Comparison of ENCODE assay signal across 1 cellular context in the genomic region with DNA sequence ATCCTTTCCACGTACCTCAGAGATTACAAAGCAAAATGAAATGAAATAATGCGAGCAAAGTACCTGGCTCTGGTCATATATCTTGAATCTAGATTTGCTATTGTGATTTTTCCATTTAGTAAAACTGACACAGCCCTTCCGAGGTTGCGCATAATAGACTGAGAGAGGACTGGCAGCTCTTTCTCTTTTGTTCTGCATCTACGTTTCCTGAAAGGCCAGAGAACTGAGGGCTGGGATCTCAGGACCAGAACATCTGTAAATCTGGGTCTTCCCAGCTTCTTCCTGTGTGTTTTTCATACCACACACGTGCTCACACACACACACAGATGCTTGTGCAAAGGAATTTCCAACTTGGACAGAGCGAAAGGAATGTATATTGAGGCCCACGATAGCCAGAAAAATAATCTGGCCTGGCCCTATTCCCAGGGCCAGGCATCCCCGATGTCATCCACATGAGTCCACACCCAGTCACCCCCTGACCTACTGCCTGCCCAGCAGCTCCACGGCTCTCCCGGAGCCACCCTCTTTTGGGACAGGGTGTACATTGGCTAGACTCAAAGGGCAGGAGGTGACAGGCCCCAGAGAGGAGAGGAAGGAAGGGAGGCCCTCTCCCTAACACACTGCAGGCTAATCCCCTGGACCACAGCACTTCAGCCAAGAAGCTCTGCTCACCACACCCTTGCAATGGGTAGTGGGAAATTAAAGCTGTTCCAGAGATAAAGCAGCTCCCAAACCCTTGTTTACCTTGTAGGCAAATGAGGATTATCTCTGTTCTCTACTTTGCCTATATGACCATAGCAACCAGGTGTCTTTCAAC.
TF ChIP-seq lines count a peak whose summit lies in the region.

No MANE protein-coding gene starts in this region.

TF ChIP-seq in SK-N-SH treated with all-trans-retinoic acid at 6 μM for 48 hours, 23 proteins besides CTCF, POLR2A, EP300 and RAD21 (continued from another document):
- TF ChIP-seq, protein P1, sequence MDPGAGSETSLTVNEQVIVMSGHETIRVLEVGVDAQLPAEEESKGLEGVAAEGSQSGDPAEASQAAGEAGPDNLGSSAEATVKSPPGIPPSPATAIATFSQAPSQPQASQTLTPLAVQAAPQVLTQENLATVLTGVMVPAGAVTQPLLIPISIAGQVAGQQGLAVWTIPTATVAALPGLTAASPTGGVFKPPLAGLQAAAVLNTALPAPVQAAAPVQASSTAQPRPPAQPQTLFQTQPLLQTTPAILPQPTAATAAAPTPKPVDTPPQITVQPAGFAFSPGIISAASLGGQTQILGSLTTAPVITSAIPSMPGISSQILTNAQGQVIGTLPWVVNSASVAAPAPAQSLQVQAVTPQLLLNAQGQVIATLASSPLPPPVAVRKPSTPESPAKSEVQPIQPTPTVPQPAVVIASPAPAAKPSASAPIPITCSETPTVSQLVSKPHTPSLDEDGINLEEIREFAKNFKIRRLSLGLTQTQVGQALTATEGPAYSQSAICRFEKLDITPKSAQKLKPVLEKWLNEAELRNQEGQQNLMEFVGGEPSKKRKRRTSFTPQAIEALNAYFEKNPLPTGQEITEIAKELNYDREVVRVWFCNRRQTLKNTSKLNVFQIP (CRISPR knock-in tag; IDR thresholded peaks at IDR 0.05; ENCODE audit: borderline replicate concordance, low read depth): no peak
- TF ChIP-seq ESRRG (CRISPR knock-in tag; IDR thresholded peaks at IDR 0.05): no peak
- TF ChIP-seq, protein P2, sequence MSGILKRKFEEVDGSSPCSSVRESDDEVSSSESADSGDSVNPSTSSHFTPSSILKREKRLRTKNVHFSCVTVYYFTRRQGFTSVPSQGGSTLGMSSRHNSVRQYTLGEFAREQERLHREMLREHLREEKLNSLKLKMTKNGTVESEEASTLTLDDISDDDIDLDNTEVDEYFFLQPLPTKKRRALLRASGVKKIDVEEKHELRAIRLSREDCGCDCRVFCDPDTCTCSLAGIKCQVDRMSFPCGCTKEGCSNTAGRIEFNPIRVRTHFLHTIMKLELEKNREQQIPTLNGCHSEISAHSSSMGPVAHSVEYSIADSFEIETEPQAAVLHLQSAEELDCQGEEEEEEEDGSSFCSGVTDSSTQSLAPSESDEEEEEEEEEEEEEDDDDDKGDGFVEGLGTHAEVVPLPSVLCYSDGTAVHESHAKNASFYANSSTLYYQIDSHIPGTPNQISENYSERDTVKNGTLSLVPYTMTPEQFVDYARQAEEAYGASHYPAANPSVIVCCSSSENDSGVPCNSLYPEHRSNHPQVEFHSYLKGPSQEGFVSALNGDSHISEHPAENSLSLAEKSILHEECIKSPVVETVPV (CRISPR knock-in tag; IDR thresholded peaks at IDR 0.05): no peak
- no peak for TF ChIP-seq ZNF565 (CRISPR knock-in tag; conservative IDR thresholded peaks at IDR 0.05; ENCODE audit: low read depth)
- TF ChIP-seq RARB (CRISPR knock-in tag; IDR thresholded peaks at IDR 0.05): no peak
- no peak for TF ChIP-seq PPARA (CRISPR knock-in tag; IDR thresholded peaks at IDR 0.05; ENCODE audit: borderline replicate concordance)
- no peak for TF ChIP-seq ZFP3 (CRISPR knock-in tag; IDR thresholded peaks at IDR 0.05)
- no peak for TF ChIP-seq ARNTL (CRISPR knock-in tag; IDR thresholded peaks at IDR 0.05; ENCODE audit: borderline replicate concordance, low read depth)
- TF ChIP-seq SNAI2 (CRISPR knock-in tag; IDR thresholded peaks at IDR 0.05): no peak
- no peak for TF ChIP-seq ZNF8 (CRISPR knock-in tag; IDR thresholded peaks at IDR 0.05)
